In genomic region chr1:110630770-110631663, GRCh38 we compare ENCODE assay signal across 8 cellular contexts. TPM values are rescaled to one million over a fixed set of nuclear protein-coding genes. Genes with fewer than 3 reads are reported as not detected.
DNase-seq lines count a peak whose midpoint lies in the region; TF ChIP-seq lines count a peak whose summit lies in the region.

No MANE protein-coding gene starts in this region.

- H3K4me3 ChIP-seq in GM23248 (no peak overlapping the region), foreskin fibroblast (ENCODE audit: low read depth in 1 of 2, low read length in 2 of 2) (no peak overlapping the region), parathyroid adenoma (ENCODE audit: low read depth, low read length) (no peak overlapping the region)

- no peaks in the 10 kb centered on the region for H3K79me2 ChIP-seq in GM23248 (ENCODE audit: insufficient read depth)
- H3K79me2 ChIP-seq in parathyroid adenoma: no peaks in the 10 kb centered on the region

- no peaks in the 10 kb centered on the region for H3K9me2 ChIP-seq in GM23248 (ENCODE audit: insufficient read depth)

- H2AFZ ChIP-seq in GM23248 (no peak overlapping the region), parathyroid adenoma (no peak overlapping the region)

- H3K4me2 ChIP-seq in GM23248 (ENCODE audit: unreplicated experiment): no peak overlapping the region
- no peak overlapping the region for H3K4me2 ChIP-seq in parathyroid adenoma (ENCODE audit: low read length)

- H3K27ac ChIP-seq in GM23248 (no peak overlapping the region), parathyroid adenoma (no peak overlapping the region)

- H3K27me3 ChIP-seq in GM23248 (replicated peaks; ENCODE audit: insufficient read depth) (peaks cover 26% of the 10 kb centered on the region), parathyroid adenoma (ENCODE audit: control insufficient read depth, insufficient read depth, low read length) (no peaks in the 10 kb centered on the region)

- WGBS in GM23248 (ENCODE audit: low coverage in 1 of 2, low lambda C conversion rate in 2 of 2, missing lambda C conversion rate in 2 of 2), 2 experiments: 14 to 15% methylated on average over 12 to 13 of the region's 13 CpGs

- H3K36me3 ChIP-seq in GM23248 (ENCODE audit: low read depth): no peaks in the 10 kb centered on the region
- no peaks in the 10 kb centered on the region for H3K36me3 ChIP-seq in parathyroid adenoma (ENCODE audit: control insufficient read depth, insufficient read depth, low read length)

- in situ Hi-C loops in G401 (cut with HindIII; ENCODE audit: low sequenced_read_pairs) (no loop called here), GM23248 (cut with MboI) (loop anchor here (10.0 kb wide), 1 partner anchor 154 kb away; no protein-coding TSS in a partner anchor)

- TF ChIP-seq CTCF in foreskin fibroblast (IDR thresholded peaks at IDR 0.05; ENCODE audit: low read depth, low read length) (peak; percentile 83), parathyroid adenoma (IDR thresholded peaks at IDR 0.05) (peak; percentile 69)

- DNase-seq in G401 (ENCODE audit: low spot score) (peak; percentile 84), GM23248 (peak; percentile 77), Kasumi-1 (lab: John Stamatoyannopoulos, UW) (peak; percentile 54 to 57), RPMI7951 (ENCODE audit: low read depth) (peak; percentile 60), foreskin fibroblast (peak; percentile 42 to 83), ureter (ENCODE audit: low spot score) (peak; percentile 86)
- DNase-seq in activated T-helper 1 cell treated with anti-CD3 and anti-CD28 coated beads, Interleukin-2, amount 50 U/mL, for 16 hours (ENCODE audit: low read depth in 1 of 2, low spot score in 1 of 2): peak; percentile 74 to 76

- H4K20me1 ChIP-seq in GM23248 (ENCODE audit: insufficient read depth): no peaks in the 10 kb centered on the region

- no peaks in the 10 kb centered on the region for H3F3A ChIP-seq in GM23248 (ENCODE audit: insufficient read depth)

- H3K4me1 ChIP-seq in GM23248 (ENCODE audit: insufficient read depth) (no peaks in the 10 kb centered on the region), parathyroid adenoma (no peaks in the 10 kb centered on the region)

- no peaks in the 10 kb centered on the region for H3K9me3 ChIP-seq in GM23248 (ENCODE audit: low read depth)
- no peaks in the 10 kb centered on the region for H3K9me3 ChIP-seq in parathyroid adenoma (ENCODE audit: control insufficient read depth, low read length)

- H3K9ac ChIP-seq in GM23248: no peak overlapping the region
- no peak overlapping the region for H3K9ac ChIP-seq in parathyroid adenoma

RNA-seq across cellular contexts. Expression of gene KCNA2, which starts 24.9 kb away (rescaled TPM):
- total RNA-seq in G401 (2014; rRNA removed; shearing (Covaris generic)): not detected in 2 replicates
- not detected in 2 replicates for total RNA-seq in GM23248 (2014; rRNA removed; shearing (Covaris generic))
- not detected in 2 replicates for polyA plus RNA-seq in GM23248 (2016; fragmentation: Nextera tagmentation; extraction: Ambion mirVana)
- total RNA-seq in RPMI7951 (2014; rRNA removed; shearing (Covaris generic)): 0.20 and 0.48 TPM in 2 replicates
- 2.6 TPM for total RNA-seq in ureter

RNA-seq across cellular contexts. Expression of gene KCNA3, which starts 43.7 kb away (rescaled TPM):
- total RNA-seq in G401 (2014; rRNA removed; shearing (Covaris generic)): not detected in 2 replicates
- total RNA-seq in GM23248 (2014; rRNA removed; shearing (Covaris generic)): not detected in 2 replicates
- polyA plus RNA-seq in GM23248 (2016; fragmentation: Nextera tagmentation; extraction: Ambion mirVana): not detected in 2 replicates
- under 0.01 and 0.10 TPM in 2 replicates for total RNA-seq in RPMI7951 (2014; rRNA removed; shearing (Covaris generic))
- total RNA-seq in ureter: 3.6 TPM
